Comparison of ENCODE assay signal across 36 cellular contexts in the genomic region with DNA sequence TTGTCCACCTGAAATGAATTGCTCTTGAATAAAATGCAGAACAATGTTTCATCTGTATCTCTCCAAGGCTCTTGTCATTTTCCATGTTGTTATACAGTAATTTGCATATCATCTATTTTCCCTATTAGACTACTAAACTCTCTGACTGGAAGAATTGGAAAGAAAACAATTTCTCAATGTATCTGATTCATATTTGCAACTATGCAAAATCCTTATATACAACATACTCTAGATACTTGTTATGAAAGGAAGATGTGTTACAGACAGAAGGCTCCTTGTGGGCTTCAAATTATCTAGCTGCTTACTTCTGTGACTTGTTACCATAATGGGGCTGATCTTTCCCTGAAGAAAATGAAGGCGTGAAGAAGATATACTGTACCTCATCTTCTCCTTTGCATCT.
"Had no signal": no experiment of that assay in that cellular context is flagged by ENCODE, and none has a peak within 500 bp of the region (broad histone marks: within the 10 kb centered on the region; RNA-seq: fewer than 3 reads in every experiment).

No MANE protein-coding gene starts in this region.

- H3K36me3 ChIP-seq: cardiac muscle cell had no signal

- H3K4me3 Mint-ChIP-seq: activated B cell treated with CpG ODN at 0.5 μM for 24 hours; activated CD4-positive, alpha-beta memory T cell treated with anti-CD3 and anti-CD28 coated beads for 36 hours; activated CD4-positive, alpha-beta T cell treated with anti-CD3 and anti-CD28 coated beads, Interleukin-2, amount 10 ng/mL, durations not matched to agents 24 days and 14 days; activated CD8-positive, alpha-beta T cell treated with anti-CD3 and anti-CD28 coated beads for 36 hours; activated naive CD4-positive, alpha-beta T cell treated with anti-CD3 and anti-CD28 coated beads, Interleukin-2, amount 10 ng/mL, durations not matched to agents 7 days and 5 days; activated naive CD4-positive, alpha-beta T cell treated with anti-CD3 and anti-CD28 coated beads, Interleukin-2, amount 50 U/mL, for 24 hours; activated naive CD8-positive, alpha-beta T cell; activated naive CD8-positive, alpha-beta T cell treated with anti-CD3 and anti-CD28 coated beads, Interleukin-2, amount 10 ng/mL, durations not matched to agents 7 days and 5 days; activated naive CD8-positive, alpha-beta T cell treated with anti-CD3 and anti-CD28 coated beads, Interleukin-2, amount 50 U/mL, for 24 hours; activated T-cell treated with anti-CD3 and anti-CD28 coated beads, Interleukin-2, amount 50 U/mL, for 4 hours; activated T-cell treated with anti-CD3 and anti-CD28 coated beads, Interleukin-2, amount 50 U/mL, for 72 hours; activated T-helper 1 cell treated with anti-CD3 and anti-CD28 coated beads, Interleukin-12 subunit alpha, Interleukin-12 subunit beta, Interleukin-2, Interleukin-4 antibody, amounts not matched to agents 30 ng/mL and 10 ng/mL and 1 ng/mL, durations not matched to agents 14 hours and 24 hours and 36 hours; activated T-helper 17 cell treated with anti-CD3 and anti-CD28 coated beads, Interleukin-2, amount 50 U/mL, for 72 hours; brain; central memory CD8-positive, alpha-beta T cell; T-helper 1 cell treated with Interleukin-12 subunit alpha and Interleukin-12 subunit beta and Interleukin-4 antibody, amounts not matched to agents 30 μg/mL and 1 μg/mL, for 36 hours; T-helper 2 cell treated with Interferon-gamma antibody and Interleukin-4, amounts not matched to agents 5 μg/mL and 100 μg/mL, for 36 hours had no signal

- DNase-seq: activated B cell treated with CpG ODN at 0.5 μM for 24 hours; activated CD4-positive, alpha-beta memory T cell treated with anti-CD3 and anti-CD28 coated beads for 36 hours; activated CD4-positive, alpha-beta T cell treated with anti-CD3 and anti-CD28 coated beads for 4 hours; activated CD4-positive, alpha-beta T cell treated with anti-CD3 and anti-CD28 coated beads, Interleukin-2, amount 10 ng/mL, durations not matched to agents 24 days and 14 days; activated CD4-positive, alpha-beta T cell treated with anti-CD3 and anti-CD28 coated beads, Interleukin-2, amount 50 U/mL, for 1 hour; activated CD4-positive, alpha-beta T cell treated with anti-CD3 and anti-CD28 coated beads, Interleukin-2, amount 50 U/mL, for 4 hours; activated CD4-positive, CD25-positive, alpha-beta regulatory T cell treated with anti-CD3 and anti-CD28 coated beads, Interleukin-2, amount 50 U/mL, for 72 hours; activated CD8-positive, alpha-beta memory T cell treated with anti-CD3 and anti-CD28 coated beads, Interleukin-2, amount 50 U/mL, for 4 hours; activated CD8-positive, alpha-beta T cell treated with anti-CD3 and anti-CD28 coated beads for 36 hours; activated effector memory CD4-positive, alpha-beta T cell treated with anti-CD3 and anti-CD28 coated beads, Interleukin-2, amount 50 U/mL, for 16 hours; activated gamma-delta T cell treated with Interleukin-2 at 50 U/mL for 16 hours; activated naive CD4-positive, alpha-beta T cell treated with anti-CD3 and anti-CD28 coated beads, Interleukin-2, amount 10 ng/mL, durations not matched to agents 7 days and 5 days; activated naive CD4-positive, alpha-beta T cell treated with Interleukin-2 at 50 U/mL for 16 hours; activated naive CD8-positive, alpha-beta T cell treated with anti-CD3 and anti-CD28 coated beads, Interleukin-2, amount 10 ng/mL, durations not matched to agents 7 days and 5 days; activated naive CD8-positive, alpha-beta T cell treated with anti-CD3 and anti-CD28 coated beads, Interleukin-2, amount 50 U/mL, for 24 hours; activated T-cell treated with anti-CD3 and anti-CD28 coated beads for 4 hours; activated T-cell treated with anti-CD3 and anti-CD28 coated beads, Interleukin-2, amount 50 U/mL, for 1 hour; activated T-cell treated with anti-CD3 and anti-CD28 coated beads, Interleukin-2, amount 50 U/mL, for 4 hours; activated T-cell treated with anti-CD3 and anti-CD28 coated beads, Interleukin-2, amount 50 U/mL, for 72 hours; amygdala; anterior cingulate cortex; caudate nucleus; cerebellar nuclear complex; T-helper 2 cell; T-helper 9 cell had no signal

- H3K36me3 Mint-ChIP-seq: activated CD4-positive, alpha-beta memory T cell treated with anti-CD3 and anti-CD28 coated beads for 36 hours; activated naive CD4-positive, alpha-beta T cell treated with anti-CD3 and anti-CD28 coated beads, Interleukin-2, amount 10 ng/mL, durations not matched to agents 7 days and 5 days; activated naive CD8-positive, alpha-beta T cell treated with anti-CD3 and anti-CD28 coated beads, Interleukin-2, amount 10 ng/mL, durations not matched to agents 7 days and 5 days; brain had no signal

- H3K27ac Mint-ChIP-seq: activated B cell treated with CpG ODN at 0.5 μM for 24 hours; activated CD4-positive, alpha-beta memory T cell treated with anti-CD3 and anti-CD28 coated beads for 36 hours; activated CD4-positive, alpha-beta T cell treated with anti-CD3 and anti-CD28 coated beads, Interleukin-2, amount 10 ng/mL, durations not matched to agents 24 days and 14 days; activated CD8-positive, alpha-beta T cell treated with anti-CD3 and anti-CD28 coated beads for 36 hours; activated naive CD4-positive, alpha-beta T cell treated with anti-CD3 and anti-CD28 coated beads, Interleukin-2, amount 10 ng/mL, durations not matched to agents 7 days and 5 days; activated naive CD4-positive, alpha-beta T cell treated with anti-CD3 and anti-CD28 coated beads, Interleukin-2, amount 50 U/mL, for 24 hours; activated naive CD8-positive, alpha-beta T cell; activated naive CD8-positive, alpha-beta T cell treated with anti-CD3 and anti-CD28 coated beads, Interleukin-2, amount 10 ng/mL, durations not matched to agents 7 days and 5 days; activated naive CD8-positive, alpha-beta T cell treated with anti-CD3 and anti-CD28 coated beads, Interleukin-2, amount 50 U/mL, for 24 hours; activated T-cell treated with anti-CD3 and anti-CD28 coated beads, Interleukin-2, amount 50 U/mL, for 72 hours; activated T-helper 1 cell treated with anti-CD3 and anti-CD28 coated beads, Interleukin-12 subunit alpha, Interleukin-12 subunit beta, Interleukin-2, Interleukin-4 antibody, amounts not matched to agents 30 ng/mL and 10 ng/mL and 1 ng/mL, durations not matched to agents 14 hours and 24 hours and 36 hours; activated T-helper 17 cell treated with anti-CD3 and anti-CD28 coated beads, Interleukin-2, amount 50 U/mL, for 72 hours; brain; T-helper 1 cell treated with Interleukin-12 subunit alpha and Interleukin-12 subunit beta and Interleukin-4 antibody, amounts not matched to agents 30 μg/mL and 1 μg/mL, for 36 hours; T-helper 2 cell treated with Interferon-gamma antibody and Interleukin-4, amounts not matched to agents 5 μg/mL and 100 μg/mL, for 36 hours had no signal

- ATAC-seq: activated CD8-positive, alpha-beta T cell treated with anti-CD3 and anti-CD28 coated beads for 36 hours; activated naive CD8-positive, alpha-beta T cell treated with anti-CD3 and anti-CD28 coated beads, Interleukin-2, amount 50 U/mL, for 24 hours; activated T-cell treated with anti-CD3 and anti-CD28 coated beads, Interleukin-2, amount 50 U/mL, for 4 hours; activated T-cell treated with anti-CD3 and anti-CD28 coated beads, Interleukin-2, amount 50 U/mL, for 72 hours; activated T-helper 17 cell treated with anti-CD3 and anti-CD28 coated beads, Interleukin-2, amount 50 U/mL, for 72 hours had no signal

- H3K27ac ChIP-seq: ascending aorta, cardiac muscle cell, VCaP had no signal

- H3K27me3 ChIP-seq: ascending aorta, cardiac muscle cell had no signal

- H3K4me1 Mint-ChIP-seq: activated B cell treated with CpG ODN at 0.5 μM for 24 hours; activated naive CD4-positive, alpha-beta T cell treated with anti-CD3 and anti-CD28 coated beads, Interleukin-2, amount 50 U/mL, for 24 hours; activated naive CD8-positive, alpha-beta T cell treated with anti-CD3 and anti-CD28 coated beads, Interleukin-2, amount 50 U/mL, for 24 hours; activated T-helper 17 cell treated with anti-CD3 and anti-CD28 coated beads, Interleukin-2, amount 50 U/mL, for 72 hours; brain; central memory CD8-positive, alpha-beta T cell had no signal

- H3K9me3 Mint-ChIP-seq: activated B cell treated with CpG ODN at 0.5 μM for 24 hours; activated CD4-positive, alpha-beta memory T cell treated with anti-CD3 and anti-CD28 coated beads for 36 hours; activated CD4-positive, alpha-beta T cell treated with anti-CD3 and anti-CD28 coated beads, Interleukin-2, amount 10 ng/mL, durations not matched to agents 24 days and 14 days; activated CD8-positive, alpha-beta T cell treated with anti-CD3 and anti-CD28 coated beads for 36 hours; activated naive CD4-positive, alpha-beta T cell treated with anti-CD3 and anti-CD28 coated beads, Interleukin-2, amount 10 ng/mL, durations not matched to agents 7 days and 5 days; activated naive CD4-positive, alpha-beta T cell treated with anti-CD3 and anti-CD28 coated beads, Interleukin-2, amount 50 U/mL, for 24 hours; activated naive CD8-positive, alpha-beta T cell treated with anti-CD3 and anti-CD28 coated beads, Interleukin-2, amount 10 ng/mL, durations not matched to agents 7 days and 5 days; activated naive CD8-positive, alpha-beta T cell treated with anti-CD3 and anti-CD28 coated beads, Interleukin-2, amount 50 U/mL, for 24 hours; activated T-cell treated with anti-CD3 and anti-CD28 coated beads, Interleukin-2, amount 50 U/mL, for 4 hours; activated T-cell treated with anti-CD3 and anti-CD28 coated beads, Interleukin-2, amount 50 U/mL, for 72 hours; activated T-helper 1 cell treated with anti-CD3 and anti-CD28 coated beads, Interleukin-12 subunit alpha, Interleukin-12 subunit beta, Interleukin-2, Interleukin-4 antibody, amounts not matched to agents 30 ng/mL and 10 ng/mL and 1 ng/mL, durations not matched to agents 14 hours and 24 hours and 36 hours; activated T-helper 17 cell treated with anti-CD3 and anti-CD28 coated beads, Interleukin-2, amount 50 U/mL, for 72 hours; brain; central memory CD8-positive, alpha-beta T cell; T-helper 1 cell treated with Interleukin-12 subunit alpha and Interleukin-12 subunit beta and Interleukin-4 antibody, amounts not matched to agents 30 μg/mL and 1 μg/mL, for 36 hours; T-helper 2 cell treated with Interferon-gamma antibody and Interleukin-4, amounts not matched to agents 5 μg/mL and 100 μg/mL, for 36 hours had no signal

- H3K27me3 Mint-ChIP-seq: activated B cell treated with CpG ODN at 0.5 μM for 24 hours; activated CD4-positive, alpha-beta memory T cell treated with anti-CD3 and anti-CD28 coated beads for 36 hours; activated CD8-positive, alpha-beta T cell treated with anti-CD3 and anti-CD28 coated beads for 36 hours; activated naive CD4-positive, alpha-beta T cell treated with anti-CD3 and anti-CD28 coated beads, Interleukin-2, amount 50 U/mL, for 24 hours; activated naive CD8-positive, alpha-beta T cell; activated naive CD8-positive, alpha-beta T cell treated with anti-CD3 and anti-CD28 coated beads, Interleukin-2, amount 10 ng/mL, durations not matched to agents 7 days and 5 days; activated naive CD8-positive, alpha-beta T cell treated with anti-CD3 and anti-CD28 coated beads, Interleukin-2, amount 50 U/mL, for 24 hours; activated T-helper 17 cell treated with anti-CD3 and anti-CD28 coated beads, Interleukin-2, amount 50 U/mL, for 72 hours; central memory CD8-positive, alpha-beta T cell had no signal

- H3K4me3 ChIP-seq: ascending aorta, cardiac muscle cell had no signal

- H3K9me3 ChIP-seq: ascending aorta had no signal

- H3K4me1 ChIP-seq: ascending aorta had no signal
